ENCODE assay signal across 36 cellular contexts in genomic region chr7:138440460-138440859, GRCh38. TPM values are rescaled to one million over a fixed set of nuclear protein-coding genes. Genes with fewer than 3 reads are reported as not detected.
DNase-seq lines count a peak whose midpoint lies in the region; ATAC-seq, FAIRE-seq and TF ChIP-seq lines count a peak whose summit lies in the region.
"Had no signal": no experiment of that assay in that cellular context is flagged by ENCODE, and none has a peak within 500 bp of the region (broad histone marks: within the 10 kb centered on the region; RNA-seq: fewer than 3 reads in every experiment).

No MANE protein-coding gene starts in this region.

- H3F3A ChIP-seq in neural progenitor cell (ENCODE audit: low read depth), result no peaks in the 10 kb centered on the region

- H2BK20ac ChIP-seq in H1 (ENCODE audit: low read length), result no peak overlapping the region; the same call in 1 of the 2 replicates

- H3K18ac ChIP-seq in H1 (ENCODE audit: extremely low read depth, low read length) (no peak overlapping the region; the same call in 1 of the 2 replicates), neuronal stem cell (ENCODE audit: low read length) (no peak overlapping the region)

- H3K4ac ChIP-seq in H1 (replicated peaks; ENCODE audit: insufficient read length, low read depth, low read length), result no peak overlapping the region
- no peak overlapping the region for H3K4ac ChIP-seq in neuronal stem cell (ENCODE audit: low read length)

- no peak for TF ChIP-seq CTCF in K562 (IDR thresholded peaks at IDR 0.05 in 2 of 3, conservative IDR thresholded peaks at IDR 0.05 in 1 of 3; ENCODE audit: insufficient read depth in 2 of 3, low read depth in 1 of 3, low read length in 3 of 3)
- TF ChIP-seq CTCF in H1 (IDR thresholded peaks at IDR 0.05; ENCODE audit: control extremely low read depth in 1 of 3, insufficient read depth in 1 of 3, low read depth in 1 of 3, low read length in 3 of 3), result no peak
- TF ChIP-seq CTCF in neural crest cell (conservative IDR thresholded peaks at IDR 0.05), result no peak
- no peak for TF ChIP-seq CTCF in neural progenitor cell (IDR thresholded peaks at IDR 0.05)

- H3K27ac ChIP-seq in K562 (ENCODE audit: extremely low read depth, low read depth, low read length) (no peak overlapping the region), H1 (ENCODE audit: low read depth, low read length) (no peak overlapping the region), neuronal stem cell (replicated peaks; ENCODE audit: low read length) (no peak overlapping the region), neural progenitor cell (no peak overlapping the region)
- H3K27ac ChIP-seq: 22Rv1; A549; BLaER1; BLaER1 treated with 17β-estradiol and CSF1 and Interleukin-3, amounts not matched to agents 10 nM and 100 nM; C4-2B had no signal

- H2BK12ac ChIP-seq in H1 (ENCODE audit: low read depth, low read length) (peak overlapping the region; percentile 35; the same call in 1 of the 2 replicates), neuronal stem cell (ENCODE audit: low read length) (no peak overlapping the region)

- no peak overlapping the region for H2BK15ac ChIP-seq in H1 (ENCODE audit: low read length)
- no peak overlapping the region for H2BK15ac ChIP-seq in neuronal stem cell (ENCODE audit: low read length)

- H3K4me1 Mint-ChIP-seq in neural crest cell (no peaks in the 10 kb centered on the region), neural progenitor cell (no peaks in the 10 kb centered on the region)
- H3K4me1 Mint-ChIP-seq: B cell; CD14-positive monocyte; CD4-positive, alpha-beta memory T cell; CD4-positive, CD25-positive, alpha-beta regulatory T cell; CD8-positive, alpha-beta memory T cell had no signal

- no peaks in the 10 kb centered on the region for H3K27me3 Mint-ChIP-seq in neural crest cell (ENCODE audit: low read depth)
- H3K27me3 Mint-ChIP-seq in neural progenitor cell (ENCODE audit: insufficient read depth, low read depth), result peaks cover 10% of the 10 kb centered on the region

- no peak overlapping the region for H3K56ac ChIP-seq in H1 (replicated peaks; ENCODE audit: insufficient read length, low read depth, low read length)

- H2AFZ ChIP-seq in K562 (ENCODE audit: low read depth, low read length), result peak overlapping the region; percentile 15; the same call in 1 of the 2 replicates
- no peak overlapping the region for H2AFZ ChIP-seq in H1 (ENCODE audit: low read length)
- no peak overlapping the region for H2AFZ ChIP-seq in neuronal stem cell (ENCODE audit: low read length)
- no peak overlapping the region for H2AFZ ChIP-seq in neural progenitor cell (replicated peaks)

- DNase-seq in K562 (ENCODE audit: extremely low read depth in 1 of 4, low spot score in 3 of 4) (no peak), H1 (ENCODE audit: low read depth in 1 of 2, low spot score in 2 of 2) (no peak), neural crest cell (ENCODE audit: low read depth, low spot score) (no peak), neuronal stem cell (ENCODE audit: low spot score) (no peak), neural progenitor cell (ENCODE audit: low spot score) (no peak), COLO668 (lab: John Stamatoyannopoulos, UW; ENCODE audit: unreplicated experiment) (no peak), DMS53 (lab: John Stamatoyannopoulos, UW) (no peak)
- DNase-seq: 8988T; ACHN; AML-193; BE2C; C1 segment of cervical spinal cord; Caco-2; Calu3; CD4-positive, alpha-beta memory T cell; CD4-positive, alpha-beta T cell; CD4-positive, CD25-positive, alpha-beta regulatory T cell; CD8-positive, alpha-beta memory T cell; CD8-positive, alpha-beta T cell; COR-L47; DMS 273 treated with DMSO at 0.1 percent for 48 hours; DMS153; DMS79; DMS79 treated with DMSO at 0.1 percent for 48 hours; DND-41; EL had no signal

- POLR2A ChIA-PET in K562 (lab: Yijun Ruan, JAX) (no interaction called here), H1 (lab: Charles Lee; ENCODE audit: partially characterized antibody) (interaction anchor here (1.4 kb wide), 1 partner anchor 19 kb away, joined by 4 read pairs; the partner anchor contains the start of gene TRIM24)

- no peak overlapping the region for H4K5ac ChIP-seq in H1 (ENCODE audit: insufficient read length, low read depth, low read length)

- ATAC-seq in K562 (no peak), GM19452 (IDR thresholded peaks at IDR 0.05; ENCODE audit: unreplicated experiment) (no peak)
- ATAC-seq: A549; CD8-positive, alpha-beta T cell had no signal

- 63% methylated on average over 17 of the region's 17 CpGs for WGBS in K562 (ENCODE audit: insufficient coverage, low coverage, missing lambda C conversion rate)
- WGBS in H1 (ENCODE audit: extremely low coverage in 1 of 2, insufficient coverage in 1 of 2, insufficient read length in 1 of 2, insufficient replicate concordance in 2 of 2, low coverage in 1 of 2, low lambda C conversion rate in 2 of 2, missing lambda C conversion rate in 1 of 2), 2 experiments, result 95% methylated on average over 17 of the region's 17 CpGs; no CpG with 5 or more reads in 1 of the 2 experiments
- no CpG with 5 or more reads among the region's 17 CpGs for WGBS in neuronal stem cell (ENCODE audit: extremely low coverage in 2 of 2, insufficient read length in 2 of 2, insufficient replicate concordance in 1 of 2), 2 donors

- TF ChIP-seq EP300 in K562 (IDR thresholded peaks at IDR 0.05; ENCODE audit: low read length) (no peak), H1 (IDR thresholded peaks at IDR 0.05; ENCODE audit: borderline replicate concordance in 1 of 2, low read depth in 2 of 2, low read length in 2 of 2) (no peak)

- H3K23ac ChIP-seq in H1 (ENCODE audit: insufficient read length) (no peak overlapping the region), neuronal stem cell (ENCODE audit: low read depth, low read length, poor library complexity) (no peak overlapping the region)

- H3K4me3 ChIP-seq in K562, result no peak overlapping the region
- no peak overlapping the region for H3K4me3 ChIP-seq in H1 (ENCODE audit: extremely low read depth in 1 of 4, insufficient read depth in 2 of 4, low read depth in 3 of 4, low read length in 4 of 4)
- H3K4me3 ChIP-seq in neuronal stem cell (ENCODE audit: low read length in 2 of 2), result no peak overlapping the region
- H3K4me3 ChIP-seq in neural progenitor cell, result no peak overlapping the region
- H3K4me3 ChIP-seq: A549; BLaER1; BLaER1 treated with 17β-estradiol and CSF1 and Interleukin-3, amounts not matched to agents 10 nM and 100 nM had no signal

- H3K14ac ChIP-seq in H1 (ENCODE audit: insufficient read length) (no peak overlapping the region), neuronal stem cell (ENCODE audit: low read length) (no peak overlapping the region)

- H4K20me1 ChIP-seq in K562 (replicated peaks; ENCODE audit: control insufficient read depth, insufficient read depth, low read length) (no peaks in the 10 kb centered on the region), H1 (replicated peaks in 1 of 2; ENCODE audit: control insufficient read depth in 1 of 2, insufficient read depth in 2 of 2, low read length in 2 of 2) (no peaks in the 10 kb centered on the region), neural progenitor cell (ENCODE audit: low read depth) (no peaks in the 10 kb centered on the region)
- H4K20me1 ChIP-seq: BLaER1; BLaER1 treated with 17β-estradiol and CSF1 and Interleukin-3, amounts not matched to agents 10 nM and 100 nM had no signal

- CTCF ChIA-PET in K562 (lab: Yijun Ruan, JAX; ENCODE audit: low intra/inter-chr PET ratio), result no interaction called here
- CTCF ChIA-PET in H1 (lab: Charles Lee; ENCODE audit: partially characterized antibody), result interaction anchor here (1.1 kb wide), 1 partner anchor 28 kb away, joined by 3 read pairs; no protein-coding TSS in a partner anchor

- H4K8ac ChIP-seq in H1 (ENCODE audit: extremely low read depth, insufficient read depth, low read length) (no peak overlapping the region), neuronal stem cell (ENCODE audit: low read depth, low read length) (no peak overlapping the region)

- H2BK120ac ChIP-seq in H1 (replicated peaks; ENCODE audit: low read depth, low read length) (no peak overlapping the region), neuronal stem cell (ENCODE audit: low read depth, low read length) (no peak overlapping the region)

- H3K36me3 ChIP-seq in K562 (ENCODE audit: control insufficient read depth, insufficient read depth, low read length), result no peaks in the 10 kb centered on the region
- no peaks in the 10 kb centered on the region for H3K36me3 ChIP-seq in H1 (ENCODE audit: control insufficient read depth in 2 of 4, insufficient read depth in 4 of 4, low read length in 3 of 4)
- no peaks in the 10 kb centered on the region for H3K36me3 ChIP-seq in neuronal stem cell (replicated peaks in 1 of 2; ENCODE audit: control insufficient read depth in 2 of 2, insufficient read depth in 2 of 2, low read length in 2 of 2)
- no peaks in the 10 kb centered on the region for H3K36me3 ChIP-seq in neural progenitor cell
- H3K36me3 ChIP-seq: BE2C; BLaER1; BLaER1 treated with 17β-estradiol and CSF1 and Interleukin-3, amounts not matched to agents 10 nM and 100 nM had no signal

- H3K4me3 Mint-ChIP-seq in neural crest cell (no peak overlapping the region), neural progenitor cell (no peak overlapping the region)
- H3K4me3 Mint-ChIP-seq: B cell; CD14-positive monocyte; CD4-positive, alpha-beta memory T cell; CD4-positive, alpha-beta T cell; CD4-positive, CD25-positive, alpha-beta regulatory T cell; CD8-positive, alpha-beta memory T cell; CD8-positive, alpha-beta T cell had no signal

- H3K36me3 Mint-ChIP-seq in neural crest cell (ENCODE audit: low read depth) (peaks cover 2% of the 10 kb centered on the region), neural progenitor cell (no peaks in the 10 kb centered on the region)
- H3K36me3 Mint-ChIP-seq: CD14-positive monocyte; CD4-positive, alpha-beta memory T cell; CD4-positive, CD25-positive, alpha-beta regulatory T cell; CD8-positive, alpha-beta memory T cell; CD8-positive, alpha-beta T cell had no signal

- in situ Hi-C loops in K562 (cut with MboI), result no loop called here

- H2AK5ac ChIP-seq in H1 (ENCODE audit: low read depth, low read length), result no peak overlapping the region; the same call in 1 of the 2 replicates
- peak overlapping the region; percentile 31 for H2AK5ac ChIP-seq in neuronal stem cell (ENCODE audit: low read depth, low read length)

- H2BK5ac ChIP-seq in H1 (ENCODE audit: low read depth, low read length) (0 out of 2 replicates have a peak overlapping the region, but pooled peaks have one; percentile 1), neuronal stem cell (ENCODE audit: low read length) (no peak overlapping the region)

- intact Hi-C loops in K562 (cut with micrococcal nuclease), result no loop called here

- no peaks in the 10 kb centered on the region for H3K9me1 ChIP-seq in K562 (ENCODE audit: control insufficient read depth, insufficient read depth, low read length)

- no peaks in the 10 kb centered on the region for H3K79me2 ChIP-seq in K562 (ENCODE audit: control insufficient read depth, insufficient read depth, low read length)
- H3K79me2 ChIP-seq in H1 (ENCODE audit: control insufficient read depth in 1 of 2, insufficient read depth in 2 of 2, low read length in 2 of 2), result no peaks in the 10 kb centered on the region
- no peaks in the 10 kb centered on the region for H3K79me2 ChIP-seq in neural progenitor cell (ENCODE audit: low read depth)

- H3K79me1 ChIP-seq in H1 (ENCODE audit: low read depth, low read length), result no peaks in the 10 kb centered on the region
- H3K79me1 ChIP-seq in neuronal stem cell (ENCODE audit: low read depth, low read length), result no peaks in the 10 kb centered on the region

- no peaks in the 10 kb centered on the region; the same call in 1 of the 2 replicates for H3K23me2 ChIP-seq in H1 (ENCODE audit: low read depth, low read length)

- H3K9ac ChIP-seq in K562 (ENCODE audit: insufficient read depth in 1 of 2, low read depth in 2 of 2, low read length in 2 of 2) (no peak overlapping the region), H1 (replicated peaks in 1 of 4; ENCODE audit: extremely low read depth in 1 of 4, low read depth in 3 of 4, low read length in 3 of 4) (no peak overlapping the region), neuronal stem cell (ENCODE audit: low read depth, low read length, poor library complexity) (no peak overlapping the region), neural progenitor cell (no peak overlapping the region)
- H3K9ac ChIP-seq: BLaER1; BLaER1 treated with 17β-estradiol and CSF1 and Interleukin-3, amounts not matched to agents 10 nM and 100 nM had no signal

- no peak overlapping the region for H3K4me2 ChIP-seq in K562 (ENCODE audit: insufficient read depth, low read length)
- H3K4me2 ChIP-seq in H1 (ENCODE audit: insufficient read depth in 1 of 2, low read depth in 2 of 2, low read length in 2 of 2), result no peak overlapping the region
- H3K4me2 ChIP-seq in neuronal stem cell (ENCODE audit: insufficient read depth, low read length, poor library complexity, severe bottlenecking), result no peak overlapping the region
- H3K4me2 ChIP-seq in neural progenitor cell, result no peak overlapping the region
- H3K4me2 ChIP-seq: A549; BLaER1; BLaER1 treated with 17β-estradiol and CSF1 and Interleukin-3, amounts not matched to agents 10 nM and 100 nM had no signal

- FAIRE-seq in K562 (lab: Jason Lieb, UNC), result no peak
- FAIRE-seq in H1 (lab: Jason Lieb, UNC), result no peak
- FAIRE-seq: A204.1, A549, D721Med had no signal

- TF ChIP-seq POLR2A in K562 (conservative IDR thresholded peaks at IDR 0.05), result no peak
- TF ChIP-seq POLR2A in H1 (IDR thresholded peaks at IDR 0.05; ENCODE audit: control extremely low read depth in 1 of 2, low read depth in 2 of 2, low read length in 2 of 2), result no peak

- H3K9me3 Mint-ChIP-seq in neural crest cell, result peaks cover 8% of the 10 kb centered on the region
- H3K9me3 Mint-ChIP-seq in neural progenitor cell, result peaks cover 31% of the 10 kb centered on the region
- H3K9me3 Mint-ChIP-seq: CD8-positive, alpha-beta T cell had no signal

- no peak overlapping the region for H4K91ac ChIP-seq in H1 (replicated peaks; ENCODE audit: insufficient read length, low read length)
- no peak overlapping the region for H4K91ac ChIP-seq in neuronal stem cell (ENCODE audit: low read depth, low read length, poor library complexity)

- no peaks in the 10 kb centered on the region; the same call in 1 of the 2 replicates for H3K9me3 ChIP-seq in K562 (replicated peaks; ENCODE audit: control insufficient read depth, insufficient read depth, low read depth, low read length)
- H3K9me3 ChIP-seq in H1 (ENCODE audit: insufficient read depth in 2 of 2, low read depth in 1 of 2, low read length in 1 of 2), result 0 out of 4 replicates have a peak, but pooled peaks cover 0 to 5% of the 10 kb centered on the region in 2 experiments
- H3K9me3 ChIP-seq in neuronal stem cell (replicated peaks in 1 of 2; ENCODE audit: control insufficient read depth in 2 of 2, insufficient read depth in 1 of 2, low read depth in 1 of 2, low read length in 2 of 2), result peaks cover 5 to 6% of the 10 kb centered on the region in 2 donors
- no peaks in the 10 kb centered on the region for H3K9me3 ChIP-seq in neural progenitor cell (ENCODE audit: low read depth)
- H3K9me3 ChIP-seq: A549, BE2C had no signal

- H3K27me3 ChIP-seq in K562 (ENCODE audit: control insufficient read depth in 2 of 2, insufficient read depth in 2 of 2, low read length in 2 of 2) (no peaks in the 10 kb centered on the region), H1 (replicated peaks in 1 of 4; ENCODE audit: control insufficient read depth in 3 of 4, extremely low read depth in 1 of 4, insufficient read depth in 3 of 4, low read length in 3 of 4) (no peaks in the 10 kb centered on the region), neuronal stem cell (ENCODE audit: control insufficient read depth in 3 of 3, insufficient read depth in 3 of 3, low read depth in 1 of 3, low read length in 3 of 3) (no peaks in the 10 kb centered on the region), neural progenitor cell (no peaks in the 10 kb centered on the region)
- H3K27me3 ChIP-seq: BE2C; BLaER1; BLaER1 treated with 17β-estradiol and CSF1 and Interleukin-3, amounts not matched to agents 10 nM and 100 nM had no signal

- H3K27ac Mint-ChIP-seq in neural crest cell (ENCODE audit: unreplicated experiment), result peak overlapping the region; percentile 43
- no peak overlapping the region for H3K27ac Mint-ChIP-seq in neural progenitor cell
- H3K27ac Mint-ChIP-seq: B cell; CD4-positive, alpha-beta memory T cell; CD4-positive, alpha-beta T cell; CD4-positive, CD25-positive, alpha-beta regulatory T cell; CD8-positive, alpha-beta memory T cell; CD8-positive, alpha-beta T cell had no signal

- peaks cover 0 to 5% of the 10 kb centered on the region in 2 experiments; a peak in 3 of 5 replicates for H3K4me1 ChIP-seq in K562 (replicated peaks in 1 of 2; ENCODE audit: control insufficient read depth in 2 of 2, insufficient read depth in 2 of 2, low read length in 2 of 2)
- H3K4me1 ChIP-seq in H1 (replicated peaks in 1 of 4; ENCODE audit: control insufficient read depth in 3 of 4, insufficient read depth in 4 of 4, low read length in 3 of 4), result peaks cover 0 to 1% (median under 1%) of the 10 kb centered on the region in 4 experiments; a peak in 2 of 7 replicates
- no peaks in the 10 kb centered on the region for H3K4me1 ChIP-seq in neuronal stem cell (ENCODE audit: control insufficient read depth in 2 of 2, insufficient read depth in 1 of 2, low read depth in 1 of 2, low read length in 2 of 2)
- no peaks in the 10 kb centered on the region for H3K4me1 ChIP-seq in neural progenitor cell
- H3K4me1 ChIP-seq: A549; BE2C; BLaER1; BLaER1 treated with 17β-estradiol and CSF1 and Interleukin-3, amounts not matched to agents 10 nM and 100 nM had no signal

- no peak for TF ChIP-seq RAD21 in K562 (CRISPR knock-in tag; conservative IDR thresholded peaks at IDR 0.05 in 1 of 2, IDR thresholded peaks at IDR 0.05 in 1 of 2)
- TF ChIP-seq RAD21 in H1 (IDR thresholded peaks at IDR 0.05 in 1 of 2, conservative IDR thresholded peaks at IDR 0.05 in 1 of 2; ENCODE audit: low read depth in 2 of 2, low read length in 2 of 2), result no peak

- no TSS peak for BruUV-seq in K562 (replicated peaks; lab: Mats Ljungman, UMichigan)

RNA-seq across cellular contexts. Expression of gene TRIM24, which starts 19.6 kb away (rescaled TPM):
- 47.4 and 128 TPM in 2 replicates for total RNA-seq in K562 (2011; cell fraction: chromatin; rRNA removed; ENCODE audit: low replicate concordance)
- 23.3 and 24.7 TPM in 2 replicates for total RNA-seq in K562 (2011; cell fraction: nucleolus; rRNA removed)
- 54.0 and 95.2 TPM in 2 replicates for total RNA-seq in K562 (2011; cell fraction: nucleoplasm; rRNA removed)
- total RNA-seq in K562 (2014; rRNA removed), result 33.3 and 37.1 TPM in 2 replicates
- total RNA-seq in K562 (2014; rRNA removed; fragmentation: Illumina TruSeq; extraction: Trizol), result 40.2 and 46.5 TPM in 2 replicates
- 52.4 and 56.4 TPM in 2 replicates for total RNA-seq in K562 (2015; rRNA removed; fragmentation: Illumina TruSeq; extraction: Trizol)
- 55.8 and 62.8 TPM in 2 replicates for total RNA-seq in K562 (2021)
- 61.7 and 66.9 TPM in 2 replicates for polyA plus RNA-seq in K562 (2011; rRNA removed)
- polyA plus RNA-seq in K562 (2011; cell fraction: cytosol; rRNA removed), result 28.4 and 38.1 TPM in 2 replicates
- 36.0 and 50.5 TPM in 2 replicates for polyA plus RNA-seq in K562 (2011; cell fraction: nucleus; rRNA removed)
- 40.9 and 42.4 TPM in 2 replicates for polyA plus RNA-seq in K562 (2012)
- 61.5 and 74.0 TPM in 2 replicates for polyA plus RNA-seq in K562 (2014; fragmentation: Illumina TruSeq; extraction: Trizol)
- polyA plus RNA-seq in K562 (2014; fragmentation: Nextera tagmentation; extraction: Ambion mirVana), result 10 to 100 TPM; 13.4 to 15.1 TPM
- polyA plus RNA-seq in K562 (2014; rRNA removed), result 40.2 and 41.7 TPM in 2 replicates
- 101 and 125 TPM in 2 replicates for polyA minus RNA-seq in K562 (2011; rRNA and poly(A)+ RNA removed)
- polyA minus RNA-seq in K562 (2011; cell fraction: cytosol; rRNA and poly(A)+ RNA removed), result 40.7 and 48.4 TPM in 2 replicates
- polyA minus RNA-seq in K562 (2011; cell fraction: nucleus; rRNA and poly(A)+ RNA removed), result 36.4 and 60.5 TPM in 2 replicates
- 146 and 149 TPM in 2 replicates for total RNA-seq in H1 (2021; fragmentation: NEBNext Ultra II Directional; extraction: Animal tissue kit (Norgen Biotek cat#: 25700))
- polyA plus RNA-seq in H1 (2011; rRNA removed), result 50.4 and 67.6 TPM in 2 replicates
- 76.4 TPM for polyA plus RNA-seq in H1 (2011; cell fraction: cytosol; rRNA removed)
- polyA plus RNA-seq in H1 (2011; cell fraction: nucleus; rRNA removed), result 67.0 TPM
- polyA plus RNA-seq in H1 (2012, experiment 1 of 2), result 66.2 to 90.3 TPM (median 78.6 TPM) in 4 replicates
- 5.6 TPM for polyA plus RNA-seq in H1 (2012, experiment 2 of 2)
- polyA plus RNA-seq in H1 (2013, experiment 1 of 2), result 87.4 TPM
- 86.9 TPM for polyA plus RNA-seq in H1 (2013, experiment 2 of 2)
- 147 and 171 TPM in 2 replicates for polyA minus RNA-seq in H1 (2011; rRNA and poly(A)+ RNA removed)
- polyA minus RNA-seq in H1 (2011; cell fraction: cytosol; rRNA and poly(A)+ RNA removed), result 117 TPM
- 216 TPM for polyA minus RNA-seq in H1 (2011; cell fraction: nucleus; rRNA and poly(A)+ RNA removed)
- 93.8 and 94.0 TPM in 2 replicates for total RNA-seq in neural crest cell
- polyA plus RNA-seq in neuronal stem cell (2013, experiment 1 of 2), result 71.5 TPM
- 73.3 TPM for polyA plus RNA-seq in neuronal stem cell (2013, experiment 2 of 2)
- total RNA-seq in neural progenitor cell (ENCODE audit: low replicate concordance), result 101 and 116 TPM in 2 replicates
